In the genomic region with DNA sequence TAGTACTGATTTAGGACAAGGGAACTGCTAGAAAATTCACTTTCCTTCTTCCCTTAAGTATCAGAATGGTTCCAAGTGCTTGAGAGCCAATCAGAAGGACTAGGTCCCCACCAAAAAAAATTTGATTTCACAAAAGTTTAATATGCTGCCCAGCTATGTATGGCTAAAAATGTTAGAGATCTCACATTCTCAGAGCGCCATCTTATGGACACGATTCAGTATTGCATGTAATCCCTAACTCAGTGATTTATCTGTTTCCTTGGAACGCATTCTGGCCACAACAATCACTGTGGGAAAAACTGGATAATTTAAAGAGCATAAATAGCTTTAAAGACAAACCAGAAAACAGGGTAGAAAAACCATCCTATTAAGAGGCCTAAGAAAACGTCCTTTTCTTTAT, we compare ENCODE assay signal across 8 cellular contexts.
DNase-seq lines count a peak whose midpoint lies in the region; ATAC-seq and TF ChIP-seq lines count a peak whose summit lies in the region.

No MANE protein-coding gene starts in this region.

- peaks cover 2% of the 10 kb centered on the region for H3K27me3 Mint-ChIP-seq in chondrocyte (ENCODE audit: low read depth)
- peaks cover 5% of the 10 kb centered on the region for H3K27me3 Mint-ChIP-seq in T-helper 17 cell
- peaks cover 28% of the 10 kb centered on the region for H3K27me3 Mint-ChIP-seq in activated T-cell treated with anti-CD3 and anti-CD28 coated beads, Interleukin-2, amount 50 U/mL, for 24 hours

- no peaks in the 10 kb centered on the region for H3K36me3 ChIP-seq in lower lobe of right lung

- peaks cover 35% of the 10 kb centered on the region for H3K4me1 Mint-ChIP-seq in chondrocyte (ENCODE audit: low read depth)
- H3K4me1 Mint-ChIP-seq in T-helper 17 cell, result no peaks in the 10 kb centered on the region
- no peaks in the 10 kb centered on the region for H3K4me1 Mint-ChIP-seq in activated T-cell treated with anti-CD3 and anti-CD28 coated beads, Interleukin-2, amount 50 U/mL, for 24 hours (ENCODE audit: low read depth)

- H3K27ac ChIP-seq in lower lobe of right lung, result no peak overlapping the region

- ATAC-seq in lower lobe of right lung, result peak; percentile 60 to 64
- ATAC-seq in T-helper 17 cell, result no peak

- H3K9me3 ChIP-seq in lower lobe of right lung (no peaks in the 10 kb centered on the region), T-helper 17 cell (ENCODE audit: control insufficient read depth, low read length, poor library complexity, severe bottlenecking) (no peaks in the 10 kb centered on the region)

- no peaks in the 10 kb centered on the region for H3K27me3 ChIP-seq in lower lobe of right lung (ENCODE audit: low read depth)

- no peaks in the 10 kb centered on the region for H3K4me1 ChIP-seq in lower lobe of right lung

- TF ChIP-seq CTCF in chondrocyte (IDR thresholded peaks at IDR 0.05) (peak; percentile 98), lower lobe of right lung (IDR thresholded peaks at IDR 0.05) (peak; percentile 60)

- H3K4me3 Mint-ChIP-seq in chondrocyte (ENCODE audit: unreplicated experiment) (no peak overlapping the region), T-helper 17 cell (no peak overlapping the region)
- H3K4me3 Mint-ChIP-seq in activated T-cell treated with anti-CD3 and anti-CD28 coated beads, Interleukin-2, amount 50 U/mL, for 24 hours, result no peak overlapping the region

- H3K27ac Mint-ChIP-seq in chondrocyte (ENCODE audit: unreplicated experiment), result no peak overlapping the region
- no peak overlapping the region for H3K27ac Mint-ChIP-seq in T-helper 17 cell
- H3K27ac Mint-ChIP-seq in activated T-cell treated with anti-CD3 and anti-CD28 coated beads, Interleukin-2, amount 50 U/mL, for 24 hours, result no peak overlapping the region

- DNase-seq in SKM-1 (lab: John Stamatoyannopoulos, UW; ENCODE audit: unreplicated experiment) (peak; percentile 2), SKM-1 treated with dmso at 0.1 percent for 144 hours (lab: John Stamatoyannopoulos, UW; ENCODE audit: unreplicated experiment) (no peak), NCI-H2196 (lab: John Stamatoyannopoulos, UW; ENCODE audit: unreplicated experiment) (peak; percentile 58), chondrocyte (ENCODE audit: low spot score) (no peak), lower lobe of right lung (no peak), T-helper 17 cell (no peak), occipital lobe (lab: John Stamatoyannopoulos, UW) (no peak)
- no peak for DNase-seq in activated T-cell treated with anti-CD3 and anti-CD28 coated beads, Interleukin-2, amount 50 U/mL, for 24 hours

- intact Hi-C loops in lower lobe of right lung (cut with DNase I), result no loop called here

- H3K36me3 Mint-ChIP-seq in chondrocyte (ENCODE audit: low read depth), result no peaks in the 10 kb centered on the region
- peaks cover 3% of the 10 kb centered on the region for H3K36me3 Mint-ChIP-seq in T-helper 17 cell (ENCODE audit: low read depth)
- no peaks in the 10 kb centered on the region for H3K36me3 Mint-ChIP-seq in activated T-cell treated with anti-CD3 and anti-CD28 coated beads, Interleukin-2, amount 50 U/mL, for 24 hours (ENCODE audit: low read depth)

- H3K4me3 ChIP-seq in lower lobe of right lung, result no peak overlapping the region

- H3K9me3 Mint-ChIP-seq in chondrocyte (ENCODE audit: low read depth), result no peaks in the 10 kb centered on the region
- no peaks in the 10 kb centered on the region for H3K9me3 Mint-ChIP-seq in activated T-cell treated with anti-CD3 and anti-CD28 coated beads, Interleukin-2, amount 50 U/mL, for 24 hours

Comparison
In these comparisons a context has a peak if more than half of its experiments do, and no peak if none do; other contexts are left out.
1. DNase-seq: peak in SKM-1 (single experiment) and NCI-H2196 (single experiment); none in SKM-1 treated with dmso at 0.1 percent for 144 hours (single experiment), chondrocyte (single experiment), lower lobe of right lung (single experiment), T-helper 17 cell (0 of 3), occipital lobe (single experiment) and activated T-cell treated with anti-CD3 and anti-CD28 coated beads, Interleukin-2, amount 50 U/mL, for 24 hours (single experiment).